ENCODE assay signal across 1 cellular context in the genomic region with DNA sequence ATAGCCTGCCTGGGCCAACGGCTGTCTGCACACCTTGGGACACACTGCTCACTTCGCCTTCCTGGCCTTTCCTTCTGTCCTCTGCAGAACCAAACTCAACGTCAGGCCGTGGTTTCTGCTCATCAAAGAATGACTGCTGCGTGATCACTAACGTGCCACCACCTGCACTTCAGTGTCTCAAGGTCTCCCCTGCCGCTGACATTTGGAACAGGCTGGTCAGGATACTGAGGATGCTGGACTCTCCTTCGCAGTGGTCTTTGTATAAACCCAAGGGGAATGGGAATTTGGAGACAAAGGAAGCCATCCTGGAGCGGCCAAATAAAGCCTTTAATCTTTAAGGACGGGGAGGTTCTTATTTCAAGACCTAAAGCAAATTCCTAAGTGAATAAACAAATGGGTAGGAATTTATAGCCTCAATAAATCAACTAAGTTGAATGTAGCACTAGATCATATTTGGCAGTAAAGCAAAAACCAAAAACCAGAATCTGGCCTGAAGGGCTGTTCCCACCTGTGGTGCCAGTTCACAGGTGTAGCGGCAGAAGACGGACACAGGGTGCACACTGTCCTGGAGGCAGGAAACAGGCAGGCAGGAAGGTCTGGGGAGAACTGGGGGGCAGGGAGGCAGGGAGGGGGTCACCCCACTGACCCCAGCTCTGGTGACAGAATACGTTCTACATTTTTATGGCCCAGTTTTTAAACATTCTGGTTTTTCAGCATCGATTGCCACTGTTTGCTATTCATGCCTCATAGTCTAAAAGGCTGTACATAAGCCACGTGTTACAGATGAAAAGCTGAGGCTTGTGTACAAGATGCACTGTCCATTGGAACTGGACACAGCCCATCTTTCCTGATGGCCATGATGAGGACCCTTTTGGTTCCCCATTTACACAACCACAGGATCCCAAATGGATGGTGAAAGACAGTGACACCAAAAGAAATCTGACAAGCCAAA.
TF ChIP-seq lines count a peak whose summit lies in the region.

No MANE protein-coding gene starts in this region.

TF ChIP-seq in IMR-90, 13 proteins besides CTCF, POLR2A, EP300 and RAD21:
- TF ChIP-seq MXI1 (IDR thresholded peaks at IDR 0.05; ENCODE audit: borderline replicate concordance, low read depth, low read length) = no peak
- no peak for TF ChIP-seq MAZ (IDR thresholded peaks at IDR 0.05; ENCODE audit: borderline replicate concordance, low read depth, low read length)
- TF ChIP-seq SMC3 (IDR thresholded peaks at IDR 0.05; ENCODE audit: low read depth, low read length) = no peak
- no peak for TF ChIP-seq RCOR1 (IDR thresholded peaks at IDR 0.05; ENCODE audit: insufficient replicate concordance, low read length)
- TF ChIP-seq CEBPB (IDR thresholded peaks at IDR 0.05; ENCODE audit: low read depth, low read length) = no peak
